ENCODE assay signal across 9 cellular contexts in the genomic region with DNA sequence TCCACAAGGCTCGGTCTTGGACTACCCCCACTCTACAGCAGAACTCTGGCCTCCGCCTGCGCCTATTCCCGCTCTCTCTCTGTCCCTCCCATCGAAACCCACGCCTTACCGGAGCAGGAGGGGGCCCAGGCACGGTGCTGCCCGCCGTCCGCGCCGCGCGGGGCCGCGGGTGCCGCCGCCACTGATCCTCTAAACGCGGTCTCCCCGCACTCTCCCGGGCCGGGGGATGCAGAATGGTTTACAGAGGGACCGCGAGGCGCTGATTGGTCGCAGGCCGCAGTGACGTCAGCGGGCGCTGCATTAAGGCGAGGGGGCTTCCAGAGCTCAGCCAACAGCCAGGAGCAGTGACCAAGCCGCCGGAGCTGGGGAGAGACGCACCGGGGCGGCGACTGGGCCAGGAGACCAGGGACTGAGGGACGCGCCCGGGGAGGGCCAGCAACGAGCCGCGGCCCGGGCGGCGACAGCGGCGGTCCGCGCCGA. TPM values are rescaled to one million over a fixed set of nuclear protein-coding genes. Genes with fewer than 3 reads are reported as not detected.
DNase-seq lines count a peak whose midpoint lies in the region; ATAC-seq, FAIRE-seq and TF ChIP-seq lines count a peak whose summit lies in the region.
"Had no signal": no experiment of that assay in that cellular context is flagged by ENCODE, and none has a peak within 500 bp of the region (broad histone marks: within the 10 kb centered on the region; RNA-seq: fewer than 3 reads in every experiment).

No MANE protein-coding gene starts in this region.

- no peak for TF ChIP-seq RAD21 in A549 (conservative IDR thresholded peaks at IDR 0.05 in 1 of 2, IDR thresholded peaks at IDR 0.05 in 1 of 2)

- H3K4me2 ChIP-seq in A549: peak overlapping the region; percentile 98

- no peak for DNase-seq in A549 (ENCODE audit: low read depth in 1 of 2, low spot score in 1 of 2)
- DNase-seq in GM13977 (ENCODE audit: low spot score): peak; percentile 55
- peak; percentile 70 for DNase-seq in iPS-NIHi11 (ENCODE audit: low spot score)
- DNase-seq in NCI-H187 treated with DMSO at 0.1 percent for 48 hours (lab: John Stamatoyannopoulos, UW): no peak

- in situ Hi-C loops in GM13977 (cut with MboI; ENCODE audit: low pct_unique_long_range_greater_than_20kb, low sequenced_read_pairs, unreplicated experiment): no loop called here

- no peak for TF ChIP-seq EP300 in A549 (IDR thresholded peaks at IDR 0.05)

- FAIRE-seq in A549 (lab: Jason Lieb, UNC): no peak
- FAIRE-seq: GM12891 had no signal

- CTCF ChIA-PET in A549 (lab: Yijun Ruan, JAX): interaction anchor here (1.5 kb wide), 1 partner anchor 12 kb away, joined by 4 read pairs; a partner anchor contains a TSS

- POLR2A ChIA-PET in A549 (lab: Yijun Ruan, JAX): interaction anchor here (3.2 kb wide), 1 partner anchor 12 kb away, joined by 15 read pairs; a partner anchor contains a TSS

- H3K4me3 ChIP-seq in A549: peak overlapping the region; percentile 59

- H3K9me3 ChIP-seq in A549: no peaks in the 10 kb centered on the region

- peak overlapping the region; percentile 71 to 88 for H3K27ac ChIP-seq in A549
- peak overlapping the region; percentile 50; the same call in 1 of the 2 replicates for H3K27ac ChIP-seq in VCaP

- ATAC-seq in A549 (no peak), GM21360 (IDR thresholded peaks at IDR 0.05; ENCODE audit: unreplicated experiment) (no peak), GM18861 (IDR thresholded peaks at IDR 0.05; ENCODE audit: unreplicated experiment) (no peak), HG02970 (IDR thresholded peaks at IDR 0.05; ENCODE audit: low FRiP score, unreplicated experiment) (no peak)

- TF ChIP-seq POLR2A in A549 (IDR thresholded peaks at IDR 0.05; ENCODE audit: low read length): no peak

- TF ChIP-seq CTCF in A549 (IDR thresholded peaks at IDR 0.05) (no peak), GM13977 (IDR thresholded peaks at IDR 0.05; ENCODE audit: extremely low read depth, insufficient read depth, missing control alignments) (no peak), VCaP (conservative IDR thresholded peaks at IDR 0.05) (no peak)

- 91% methylated on average over 53 of the region's 53 CpGs for WGBS in A549 (ENCODE audit: missing lambda C conversion rate)

- peaks cover 12% of the 10 kb centered on the region for H3K4me1 ChIP-seq in A549

TF ChIP-seq in A549, 52 proteins besides CTCF, POLR2A, EP300 and RAD21:
- TF ChIP-seq ZC3H11A (IDR thresholded peaks at IDR 0.05) (no peak), BHLHE40 (IDR thresholded peaks at IDR 0.05; ENCODE audit: low read depth, low read length) (no peak), NR3C1 (IDR thresholded peaks at IDR 0.05) (no peak), NPAS2 (CRISPR knock-in tag; IDR thresholded peaks at IDR 0.05; ENCODE audit: borderline replicate concordance) (no peak), MYC (IDR thresholded peaks at IDR 0.05; ENCODE audit: borderline replicate concordance, low read length) (no peak), ESRRA (IDR thresholded peaks at IDR 0.05; ENCODE audit: borderline replicate concordance, low read length) (no peak), HEYL (CRISPR knock-in tag; IDR thresholded peaks at IDR 0.05) (no peak), HDAC2 (IDR thresholded peaks at IDR 0.05) (no peak), SREBF2 (IDR thresholded peaks at IDR 0.05) (no peak), TP53 (CRISPR knock-in tag; IDR thresholded peaks at IDR 0.05) (no peak), FOSB (CRISPR knock-in tag; IDR thresholded peaks at IDR 0.05) (no peak), CBX2 (IDR thresholded peaks at IDR 0.05; ENCODE audit: borderline replicate concordance, low read depth) (no peak), CHD4 (IDR thresholded peaks at IDR 0.05; ENCODE audit: borderline replicate concordance) (no peak), POLR2AphosphoS2 (conservative IDR thresholded peaks at IDR 0.05; ENCODE audit: low read length) (no peak)
- TF ChIP-seq, protein P1, sequence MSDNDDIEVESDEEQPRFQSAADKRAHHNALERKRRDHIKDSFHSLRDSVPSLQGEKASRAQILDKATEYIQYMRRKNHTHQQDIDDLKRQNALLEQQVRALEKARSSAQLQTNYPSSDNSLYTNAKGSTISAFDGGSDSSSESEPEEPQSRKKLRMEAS (IDR thresholded peaks at IDR 0.05): no peak

RNA-seq across cellular contexts. Expression of a gene that starts 0.8 kb away (rescaled TPM):
- polyA plus RNA-seq in A549 (2011; rRNA removed): 0.53 and 0.61 TPM in 2 replicates
- 0.95 and 0.96 TPM in 2 replicates for polyA plus RNA-seq in A549 (2012; cell fraction: cytosol; rRNA removed)
- polyA plus RNA-seq in A549 (2012; cell fraction: nucleus; rRNA removed): 1.4 and 2.1 TPM in 2 replicates
- 1.5 to 2.2 TPM (median 2.2 TPM) in 3 replicates for polyA plus RNA-seq in A549 (2017; fragmentation: RNase III; extraction: RNeasy Plus Mini Kit Qiagen cat#74134 plus additional on column Dnase treatment)
- 0.17 and 0.24 TPM in 2 replicates for polyA minus RNA-seq in A549 (2011; rRNA and poly(A)+ RNA removed)

RNA-seq across cellular contexts. Expression of a gene that starts 12.3 kb away (rescaled TPM):
- polyA plus RNA-seq in A549 (2011; rRNA removed) (51.9 and 63.8 TPM in 2 replicates), A549 (2017; fragmentation: RNase III; extraction: RNeasy Plus Mini Kit Qiagen cat#74134 plus additional on column Dnase treatment) (120 to 124 TPM (median 120 TPM) in 3 replicates)
- polyA plus RNA-seq in A549 (2012; cell fraction: cytosol; rRNA removed): 39.1 and 39.6 TPM in 2 replicates
- 36.4 and 63.6 TPM in 2 replicates for polyA plus RNA-seq in A549 (2012; cell fraction: nucleus; rRNA removed)
- polyA minus RNA-seq in A549 (2011; rRNA and poly(A)+ RNA removed): 44.7 and 51.9 TPM in 2 replicates

Comparison
In these comparisons a context has a peak if more than half of its experiments do, and no peak if none do; other contexts are left out.
1. DNase-seq: peak in GM13977 (single experiment) and iPS-NIHi11 (single experiment); none in A549 (0 of 2) and NCI-H187 treated with DMSO at 0.1 percent for 48 hours (single experiment).